Comparison of ENCODE assay signal across 15 cellular contexts in genomic region chr12:124279846-124280360, GRCh38. TPM values are rescaled to one million over a fixed set of nuclear protein-coding genes. Genes with fewer than 3 reads are reported as not detected.
DNase-seq lines count a peak whose midpoint lies in the region; ATAC-seq and TF ChIP-seq lines count a peak whose summit lies in the region.
"Had no signal": no experiment of that assay in that cellular context is flagged by ENCODE, and none has a peak within 500 bp of the region (broad histone marks: within the 10 kb centered on the region; RNA-seq: fewer than 3 reads in every experiment).

No MANE protein-coding gene starts in this region.

- DNase-seq in heart right ventricle (no peak), Right ventricle myocardium superior (no peak), SHP77 (lab: John Stamatoyannopoulos, UW) (peak; percentile 59 to 66), left kidney (ENCODE audit: low read depth, low spot score) (peak; percentile 46), SK-N-DZ (ENCODE audit: low spot score) (no peak), mesothelial cell of epicardium (ENCODE audit: low spot score in 2 of 2, unreplicated experiment in 2 of 2) (no peak)
- DNase-seq: activated CD4-positive, alpha-beta T cell treated with anti-CD3 and anti-CD28 coated beads, Interleukin-2, amount 10 ng/mL, durations not matched to agents 24 days and 14 days; activated T-cell treated with anti-CD3 and anti-CD28 coated beads, Interleukin-2, amount 50 U/mL, for 48 hours; adrenal gland; thyroid gland had no signal

- H3K27me3 Mint-ChIP-seq in stimulated activated memory B cell treated with anti-CD40 and anti-IgM and Interleukin-4, amounts not matched to agents 10 μg/mL and 1 μg/mL and 100 μg/mL, for 72 hours, result peaks cover 78% of the 10 kb centered on the region
- H3K27me3 Mint-ChIP-seq in mesothelial cell of epicardium (ENCODE audit: low read depth), result no peaks in the 10 kb centered on the region

- H3K4me1 Mint-ChIP-seq in stimulated activated memory B cell treated with anti-CD40 and anti-IgM and Interleukin-4, amounts not matched to agents 10 μg/mL and 1 μg/mL and 100 μg/mL, for 72 hours, result peaks cover 6% of the 10 kb centered on the region
- H3K4me1 Mint-ChIP-seq in mesothelial cell of epicardium, result peaks cover 23% of the 10 kb centered on the region
- H3K4me1 Mint-ChIP-seq: activated CD4-positive, alpha-beta T cell treated with anti-CD3 and anti-CD28 coated beads, Interleukin-2, amount 10 ng/mL, durations not matched to agents 24 days and 14 days had no signal

- H3K4me1 ChIP-seq in heart right ventricle, result peaks cover 0 to 21% (median 0%) of the 10 kb centered on the region in 9 donors
- H3K4me1 ChIP-seq: parathyroid adenoma, thyroid gland had no signal

- no peaks in the 10 kb centered on the region for H3K36me3 Mint-ChIP-seq in stimulated activated memory B cell treated with anti-CD40 and anti-IgM and Interleukin-4, amounts not matched to agents 10 μg/mL and 1 μg/mL and 100 μg/mL, for 72 hours
- peaks cover 6% of the 10 kb centered on the region for H3K36me3 Mint-ChIP-seq in mesothelial cell of epicardium
- H3K36me3 Mint-ChIP-seq: memory B cell had no signal

- no peak overlapping the region for H3K27ac Mint-ChIP-seq in stimulated activated memory B cell treated with anti-CD40 and anti-IgM and Interleukin-4, amounts not matched to agents 10 μg/mL and 1 μg/mL and 100 μg/mL, for 72 hours
- no peak overlapping the region for H3K27ac Mint-ChIP-seq in mesothelial cell of epicardium
- H3K27ac Mint-ChIP-seq: activated CD4-positive, alpha-beta T cell treated with anti-CD3 and anti-CD28 coated beads, Interleukin-2, amount 10 ng/mL, durations not matched to agents 24 days and 14 days; memory B cell had no signal

- H3K36me3 ChIP-seq in heart right ventricle, result no peaks in the 10 kb centered on the region
- H3K36me3 ChIP-seq: adrenal gland, thyroid gland had no signal

- intact Hi-C loops in heart right ventricle (cut with DNase I) (no loop called here), Right ventricle myocardium superior (cut with DNase I) (no loop called here)

- no peak overlapping the region for H3K4me3 ChIP-seq in heart right ventricle
- H3K4me3 ChIP-seq: adrenal gland, thyroid gland had no signal

- no peak overlapping the region for H3K4me3 Mint-ChIP-seq in stimulated activated memory B cell treated with anti-CD40 and anti-IgM and Interleukin-4, amounts not matched to agents 10 μg/mL and 1 μg/mL and 100 μg/mL, for 72 hours
- H3K4me3 Mint-ChIP-seq in mesothelial cell of epicardium, result no peak overlapping the region
- H3K4me3 Mint-ChIP-seq: activated CD4-positive, alpha-beta T cell treated with anti-CD3 and anti-CD28 coated beads, Interleukin-2, amount 10 ng/mL, durations not matched to agents 24 days and 14 days; memory B cell had no signal

- H3K9me3 ChIP-seq in heart right ventricle, result peaks cover 0 to 16% (median 7%) of the 10 kb centered on the region in 11 donors
- H3K9me3 ChIP-seq: adrenal gland, thyroid gland had no signal

- H3K9me3 Mint-ChIP-seq in stimulated activated memory B cell treated with anti-CD40 and anti-IgM and Interleukin-4, amounts not matched to agents 10 μg/mL and 1 μg/mL and 100 μg/mL, for 72 hours, result peaks cover 9% of the 10 kb centered on the region
- H3K9me3 Mint-ChIP-seq in mesothelial cell of epicardium, result peaks cover 15% of the 10 kb centered on the region

- H3K27me3 ChIP-seq in heart right ventricle, result peaks cover 0 to 64% (median 19%) of the 10 kb centered on the region in 7 donors
- H3K27me3 ChIP-seq: adrenal gland, thyroid gland had no signal

- 37 to 44% methylated on average over 19 of the region's 19 CpGs for WGBS in heart right ventricle, 2 donors

- no peak overlapping the region for H3K27ac ChIP-seq in heart right ventricle
- H3K27ac ChIP-seq: adrenal gland, parathyroid adenoma, thyroid gland had no signal

- peak in 5 of 8 donors; percentile 18 to 56 (median 19) for ATAC-seq in heart right ventricle
- ATAC-seq in Right ventricle myocardium superior (ENCODE audit: poor library complexity), result no peak
- ATAC-seq in stimulated activated memory B cell treated with anti-CD40 and anti-IgM and Interleukin-4, amounts not matched to agents 10 μg/mL and 1 μg/mL and 100 μg/mL, for 72 hours, result peak; percentile 18
- no peak for ATAC-seq in GM19328 (IDR thresholded peaks at IDR 0.05; ENCODE audit: unreplicated experiment)

- TF ChIP-seq CTCF in heart right ventricle (IDR thresholded peaks at IDR 0.05) (no peak), mesothelial cell of epicardium (IDR thresholded peaks at IDR 0.05; ENCODE audit: unreplicated experiment) (no peak)

RNA-seq across cellular contexts. Expression of gene RFLNA, which starts 15.0 kb away (rescaled TPM):
- total RNA-seq in heart right ventricle (under 1 TPM in 4 of 10 donors, not detected in 6; 0.13 to 0.49 (median 0.37) TPM), Right ventricle myocardium superior (0.16 TPM), mesothelial cell of epicardium (36.9 to 41.0 TPM (median 37.9 TPM) in 3 replicates)
- polyA plus RNA-seq in heart right ventricle, result under 1 TPM; 0.14 to 0.22 TPM
- 2.3 and 2.8 TPM in 2 replicates for polyA plus RNA-seq in SK-N-DZ (2014; cell fraction: cytosol; rRNA removed)
- polyA plus RNA-seq in SK-N-DZ (2014; cell fraction: nucleus; rRNA removed), result 3.5 and 4.8 TPM in 2 replicates
- total RNA-seq: activated CD4-positive, alpha-beta T cell treated with anti-CD3 and anti-CD28 coated beads, Interleukin-2, amount 10 ng/mL, durations not matched to agents 24 days and 14 days; T-helper 2 cell treated with Interferon-gamma antibody and Interleukin-4, amounts not matched to agents 100 ng/mL and 5 ng/mL, for 36 hours had no signal

Comparison
In these comparisons a context has a peak if more than half of its experiments do, and no peak if none do; other contexts are left out.
1. ATAC-seq: peak in heart right ventricle (5 of 8) and stimulated activated memory B cell treated with anti-CD40 and anti-IgM and Interleukin-4, amounts not matched to agents 10 μg/mL and 1 μg/mL and 100 μg/mL, for 72 hours (single experiment); none in Right ventricle myocardium superior (single experiment) and GM19328 (single experiment).
2. DNase-seq: peak in SHP77 (2 of 2) and left kidney (single experiment); none in heart right ventricle (0 of 2), Right ventricle myocardium superior (single experiment), SK-N-DZ (single experiment) and mesothelial cell of epicardium (0 of 2).
3. RNA of gene RFLNA, which starts 15.0 kb away (total RNA-seq): 36.9 to 41.0 TPM in mesothelial cell of epicardium; 0.16 TPM in Right ventricle myocardium superior (single experiment) and 0.13 to 0.49 TPM in heart right ventricle; every median in the first group is over 10 times any median in the second.